ENCODE assay signal across 8 cellular contexts in the genomic region with DNA sequence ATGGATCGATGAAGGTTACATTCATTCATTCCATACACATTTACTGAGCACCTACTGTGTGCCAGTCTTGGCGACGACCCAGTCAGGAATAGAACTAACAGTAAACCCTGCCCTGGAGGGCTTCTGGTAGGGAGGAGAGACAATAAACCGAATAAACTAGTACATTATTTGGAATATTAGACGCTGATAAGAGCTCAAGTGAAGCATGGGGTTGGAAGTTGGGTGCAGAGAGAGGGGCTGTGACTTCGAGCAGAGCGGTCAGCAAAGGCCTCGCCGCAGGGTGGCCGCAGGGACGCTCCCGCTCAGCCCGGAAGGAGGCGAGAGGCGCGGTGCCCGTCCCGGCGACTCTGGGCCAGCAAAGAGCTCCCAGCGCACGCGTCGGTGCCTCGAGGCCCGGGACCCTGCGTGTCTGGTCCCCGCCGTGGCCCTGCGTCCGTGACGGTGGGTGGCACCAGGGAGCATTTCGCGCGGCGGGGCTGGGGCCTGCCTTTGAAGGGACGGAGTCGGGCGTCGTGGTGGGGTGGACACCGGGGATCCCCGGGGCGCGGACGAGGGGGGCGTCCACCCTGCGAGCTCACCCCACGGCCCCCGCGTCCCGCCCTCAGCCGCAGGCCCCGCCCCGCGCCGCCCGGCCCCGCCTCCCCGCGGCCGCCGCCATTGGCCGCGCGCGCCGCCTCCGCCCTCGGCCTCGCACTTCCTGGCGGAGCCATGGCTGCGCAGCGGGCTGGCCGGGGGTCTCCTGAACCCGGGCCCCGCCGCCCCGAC. TPM values are rescaled to one million over a fixed set of nuclear protein-coding genes. Genes with fewer than 3 reads are reported as not detected.
DNase-seq lines count a peak whose midpoint lies in the region; ATAC-seq and TF ChIP-seq lines count a peak whose summit lies in the region.

A gene (plus strand): TSS at position 682 of the 765 bp plus-strand sequence. CDS start 2,357 bp downstream, outside the sequence.

- no peak for DNase-seq in LHCN-M2 (ENCODE audit: low read depth)
- DNase-seq in activated CD4-positive, alpha-beta T cell treated with anti-CD3 and anti-CD28 coated beads, Interleukin-2, amount 50 U/mL, for 1 hour: peak; percentile 65
- DNase-seq in dermis microvascular lymphatic vessel endothelial cell (ENCODE audit: low read depth in 2 of 2): peak in 1 of 2 donors; percentile 46
- peak; percentile 38 to 91 for DNase-seq in lower leg skin (ENCODE audit: low spot score in 2 of 2)
- peak in 2 of 3 donors; percentile 50 to 69 for DNase-seq in stimulated activated CD4-positive, alpha-beta T cell treated with anti-CD3 and anti-CD28 coated beads, TNF-alpha, amount 100 ng/mL, for 1 hour (ENCODE audit: low read depth in 3 of 3, low spot score in 1 of 3)
- DNase-seq in KBM-7: no peak

- peak; percentile 79 for ATAC-seq in GM21619 (IDR thresholded peaks at IDR 0.05; ENCODE audit: unreplicated experiment)

- TF ChIP-seq CTCF in lower leg skin (IDR thresholded peaks at IDR 0.05): no peak

- WGBS in lower leg skin, 2 donors: 16% methylated on average over 16 to 19 of the region's 77 CpGs

- H3K4me3 ChIP-seq in GM08714 (ENCODE audit: low read length) (peak within 1 kb of the TSS; percentile 70), lower leg skin (ENCODE audit: low read depth, poor library complexity, severe bottlenecking) (peak within 1 kb of the TSS; percentile 59)

- intact Hi-C loops in lower leg skin (cut with DNase I; ENCODE audit: low total_unique reads): no loop called here

- TF ChIP-seq POLR2A in lower leg skin (IDR thresholded peaks at IDR 0.05): no peak

- in situ Hi-C loops in KBM-7 (cut with MboI; ENCODE audit: low pct_unique_long_range_greater_than_20kb, low sequenced_read_pairs): no loop called here

RNA-seq across cellular contexts. Expression of the gene that starts here (rescaled TPM):
- total RNA-seq in LHCN-M2 (2014; rRNA removed) (40.7 and 45.5 TPM in 2 replicates), dermis microvascular lymphatic vessel endothelial cell (49.6 and 62.2 TPM in 2 replicates), lower leg skin (10 to 100 TPM; 49.0 to 73.0 (median 65.8) TPM)
- 21.0 TPM for polyA plus RNA-seq in LHCN-M2 (2012)

Comparison
In these comparisons a context has a peak if more than half of its experiments do, and no peak if none do; other contexts are left out.
1. DNase-seq: peak in activated CD4-positive, alpha-beta T cell treated with anti-CD3 and anti-CD28 coated beads, Interleukin-2, amount 50 U/mL, for 1 hour (single experiment), lower leg skin (2 of 2) and stimulated activated CD4-positive, alpha-beta T cell treated with anti-CD3 and anti-CD28 coated beads, TNF-alpha, amount 100 ng/mL, for 1 hour (2 of 3); none in LHCN-M2 (single experiment) and KBM-7 (single experiment).